1 cellular context compared by ENCODE assay signal in genomic region chrX:154365997-154366665, GRCh38.
TF ChIP-seq lines count a peak whose summit lies in the region.

No MANE protein-coding gene starts in this region.

TF ChIP-seq in K562, 482 proteins besides CTCF, POLR2A, EP300 and RAD21:
- TF ChIP-seq POLR2G (IDR thresholded peaks at IDR 0.05; ENCODE audit: low read depth, low read length), result peak; percentile 58
- peak; percentile 75 for TF ChIP-seq RBFOX2 (IDR thresholded peaks at IDR 0.05; ENCODE audit: low read depth, low read length)
- TF ChIP-seq RNF2 (IDR thresholded peaks at IDR 0.05), result no peak
- TF ChIP-seq RBM14 (IDR thresholded peaks at IDR 0.05; ENCODE audit: borderline replicate concordance, insufficient read depth, low read depth, low read length), result no peak
- TF ChIP-seq EWSR1 (IDR thresholded peaks at IDR 0.05; ENCODE audit: borderline replicate concordance, low read depth, partially characterized antibody), result no peak
- TF ChIP-seq HIVEP1 (CRISPR knock-in tag; IDR thresholded peaks at IDR 0.05), result no peak
- TF ChIP-seq ATF1 (CRISPR knock-in tag; IDR thresholded peaks at IDR 0.05), result no peak
- no peak for TF ChIP-seq ATF1 (tag; IDR thresholded peaks at IDR 0.05)
- TF ChIP-seq RCOR1 (IDR thresholded peaks at IDR 0.05; ENCODE audit: borderline replicate concordance in 1 of 2, low read depth in 2 of 2, low read length in 2 of 2), result no peak
- no peak for TF ChIP-seq ZBTB40 (IDR thresholded peaks at IDR 0.05)
- no peak for TF ChIP-seq ZBTB40 (CRISPR knock-in tag; IDR thresholded peaks at IDR 0.05)
- no peak for TF ChIP-seq ZNF217 (CRISPR knock-in tag; IDR thresholded peaks at IDR 0.05)
- TF ChIP-seq ZBTB43 (CRISPR knock-in tag; IDR thresholded peaks at IDR 0.05), result no peak
- 0 out of 2 replicates have a peak, but pooled peaks have one; percentile 44 for TF ChIP-seq KAT7 (CRISPR knock-in tag; IDR thresholded peaks at IDR 0.05; ENCODE audit: borderline replicate concordance)
- TF ChIP-seq MAX (CRISPR knock-in tag; IDR thresholded peaks at IDR 0.05), result peak; percentile 17; the same call in 1 of the 2 replicates
- no peak for TF ChIP-seq ZNF655 (CRISPR knock-in tag; IDR thresholded peaks at IDR 0.05)
- no peak for TF ChIP-seq FOXA1 (IDR thresholded peaks at IDR 0.05; ENCODE audit: borderline replicate concordance)
